1 cellular context compared by ENCODE assay signal in genomic region chr4:16218950-16219349, GRCh38.
TF ChIP-seq lines count a peak whose summit lies in the region.

No MANE protein-coding gene starts in this region.

TF ChIP-seq in K562, 482 proteins besides CTCF, POLR2A, EP300 and RAD21 (continued from another document):
- TF ChIP-seq CHD7 (IDR thresholded peaks at IDR 0.05; ENCODE audit: low read depth, low read length) (no peak), MTA2 (IDR thresholded peaks at IDR 0.05; ENCODE audit: low read depth) (no peak), MAFF (IDR thresholded peaks at IDR 0.05; ENCODE audit: low read length) (no peak), CREB1 (IDR thresholded peaks at IDR 0.05) (no peak), CREB1 (CRISPR knock-in tag; IDR thresholded peaks at IDR 0.05) (no peak), COPS2 (conservative IDR thresholded peaks at IDR 0.05) (no peak), ZNF431 (CRISPR knock-in tag; IDR thresholded peaks at IDR 0.05) (no peak), BCOR (IDR thresholded peaks at IDR 0.05) (peak; percentile 93), TCFL5 (CRISPR knock-in tag; conservative IDR thresholded peaks at IDR 0.05) (no peak), HLTF (IDR thresholded peaks at IDR 0.05) (no peak), IFI16 (CRISPR knock-in tag; IDR thresholded peaks at IDR 0.05) (no peak), ZNF354B (CRISPR knock-in tag; IDR thresholded peaks at IDR 0.05) (no peak), MAX (CRISPR knock-in tag; IDR thresholded peaks at IDR 0.05) (no peak), MCM7 (IDR thresholded peaks at IDR 0.05) (no peak), SMAD4 (CRISPR knock-in tag; conservative IDR thresholded peaks at IDR 0.05) (no peak), PRMT5 (CRISPR knock-in tag; IDR thresholded peaks at IDR 0.05) (no peak), MEF2A (IDR thresholded peaks at IDR 0.05; ENCODE audit: control insufficient read depth, low read depth, low read length) (no peak), SMAD2 (IDR thresholded peaks at IDR 0.05; ENCODE audit: low read depth, low read length) (no peak), TAF15 (IDR thresholded peaks at IDR 0.05; ENCODE audit: low read depth, low read length) (no peak), ESRRA (IDR thresholded peaks at IDR 0.05; ENCODE audit: borderline replicate concordance, low read depth) (peak; percentile 73), RBM25 (IDR thresholded peaks at IDR 0.05; ENCODE audit: low read depth, low read length, severe bottlenecking) (peak; percentile 95), ZNF165 (CRISPR knock-in tag; IDR thresholded peaks at IDR 0.05; ENCODE audit: borderline replicate concordance) (no peak), ADNP (tag; IDR thresholded peaks at IDR 0.05) (0 out of 2 replicates have a peak, but pooled peaks have one; percentile 30), SMARCA5 (IDR thresholded peaks at IDR 0.05) (0 out of 2 replicates have a peak, but pooled peaks have one; percentile 28), PCBP2 (IDR thresholded peaks at IDR 0.05; ENCODE audit: low read depth, low read length, poor library complexity, severe bottlenecking) (no peak), CHD1 (IDR thresholded peaks at IDR 0.05; ENCODE audit: low read length) (no peak), JUND (IDR thresholded peaks at IDR 0.05; ENCODE audit: borderline replicate concordance, low read depth, low read length) (no peak), JUND (tag; IDR thresholded peaks at IDR 0.05; ENCODE audit: borderline replicate concordance, low read depth, low read length) (no peak), ZNF24 (IDR thresholded peaks at IDR 0.05) (no peak), HMG20B (CRISPR knock-in tag; IDR thresholded peaks at IDR 0.05) (no peak), NFE2L1 (tag; IDR thresholded peaks at IDR 0.05; ENCODE audit: borderline replicate concordance, low read depth) (no peak)
- TF ChIP-seq, protein P1, sequence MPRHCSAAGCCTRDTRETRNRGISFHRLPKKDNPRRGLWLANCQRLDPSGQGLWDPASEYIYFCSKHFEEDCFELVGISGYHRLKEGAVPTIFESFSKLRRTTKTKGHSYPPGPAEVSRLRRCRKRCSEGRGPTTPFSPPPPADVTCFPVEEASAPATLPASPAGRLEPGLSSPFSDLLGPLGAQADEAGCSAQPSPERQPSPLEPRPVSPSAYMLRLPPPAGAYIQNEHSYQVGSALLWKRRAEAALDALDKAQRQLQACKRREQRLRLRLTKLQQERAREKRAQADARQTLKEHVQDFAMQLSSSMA (CRISPR knock-in tag; IDR thresholded peaks at IDR 0.05), result no peak
- TF ChIP-seq, protein P2, sequence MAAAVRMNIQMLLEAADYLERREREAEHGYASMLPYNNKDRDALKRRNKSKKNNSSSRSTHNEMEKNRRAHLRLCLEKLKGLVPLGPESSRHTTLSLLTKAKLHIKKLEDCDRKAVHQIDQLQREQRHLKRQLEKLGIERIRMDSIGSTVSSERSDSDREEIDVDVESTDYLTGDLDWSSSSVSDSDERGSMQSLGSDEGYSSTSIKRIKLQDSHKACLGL (CRISPR knock-in tag; IDR thresholded peaks at IDR 0.05; ENCODE audit: borderline replicate concordance, poor library complexity, severe bottlenecking), result no peak
- TF ChIP-seq, protein P3, sequence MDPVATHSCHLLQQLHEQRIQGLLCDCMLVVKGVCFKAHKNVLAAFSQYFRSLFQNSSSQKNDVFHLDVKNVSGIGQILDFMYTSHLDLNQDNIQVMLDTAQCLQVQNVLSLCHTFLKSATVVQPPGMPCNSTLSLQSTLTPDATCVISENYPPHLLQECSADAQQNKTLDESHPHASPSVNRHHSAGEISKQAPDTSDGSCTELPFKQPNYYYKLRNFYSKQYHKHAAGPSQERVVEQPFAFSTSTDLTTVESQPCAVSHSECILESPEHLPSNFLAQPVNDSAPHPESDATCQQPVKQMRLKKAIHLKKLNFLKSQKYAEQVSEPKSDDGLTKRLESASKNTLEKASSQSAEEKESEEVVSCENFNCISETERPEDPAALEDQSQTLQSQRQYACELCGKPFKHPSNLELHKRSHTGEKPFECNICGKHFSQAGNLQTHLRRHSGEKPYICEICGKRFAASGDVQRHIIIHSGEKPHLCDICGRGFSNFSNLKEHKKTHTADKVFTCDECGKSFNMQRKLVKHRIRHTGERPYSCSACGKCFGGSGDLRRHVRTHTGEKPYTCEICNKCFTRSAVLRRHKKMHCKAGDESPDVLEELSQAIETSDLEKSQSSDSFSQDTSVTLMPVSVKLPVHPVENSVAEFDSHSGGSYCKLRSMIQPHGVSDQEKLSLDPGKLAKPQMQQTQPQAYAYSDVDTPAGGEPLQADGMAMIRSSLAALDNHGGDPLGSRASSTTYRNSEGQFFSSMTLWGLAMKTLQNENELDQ (CRISPR knock-in tag; IDR thresholded peaks at IDR 0.05; ENCODE audit: borderline replicate concordance), result no peak
